Comparison of ENCODE assay signal across 8 cellular contexts in genomic region chr7:24756545-24756988, GRCh38.
DNase-seq lines count a peak whose midpoint lies in the region; ATAC-seq and TF ChIP-seq lines count a peak whose summit lies in the region.

No MANE protein-coding gene starts in this region.

- in situ Hi-C loops in astrocyte of the spinal cord (cut with HindIII; ENCODE audit: low sequenced_read_pairs) = no loop called here

- H3K4me3 Mint-ChIP-seq in stimulated activated memory B cell treated with anti-CD40 and anti-IgM and Interleukin-4, amounts not matched to agents 10 μg/mL and 1 μg/mL and 100 μg/mL, for 72 hours = peak overlapping the region; percentile 89

- H3K4me3 ChIP-seq in LNCaP clone FGC (ENCODE audit: low read depth, low read length) = peak overlapping the region; percentile 55
- H3K4me3 ChIP-seq in astrocyte of the spinal cord (ENCODE audit: low read depth, low read length) = peak overlapping the region; percentile 66

- ATAC-seq in GM19025 (IDR thresholded peaks at IDR 0.05; ENCODE audit: low read depth, unreplicated experiment) (peak; percentile 4), HG03159 (IDR thresholded peaks at IDR 0.05; ENCODE audit: unreplicated experiment) (no peak), HG03457 (IDR thresholded peaks at IDR 0.05; ENCODE audit: unreplicated experiment) (no peak)
- ATAC-seq in stimulated activated memory B cell treated with anti-CD40 and anti-IgM and Interleukin-4, amounts not matched to agents 10 μg/mL and 1 μg/mL and 100 μg/mL, for 72 hours = peak; percentile 39

- no peaks in the 10 kb centered on the region for H3K36me3 Mint-ChIP-seq in stimulated activated memory B cell treated with anti-CD40 and anti-IgM and Interleukin-4, amounts not matched to agents 10 μg/mL and 1 μg/mL and 100 μg/mL, for 72 hours

- no peak for TF ChIP-seq CTCF in LNCaP clone FGC (IDR thresholded peaks at IDR 0.05; ENCODE audit: control insufficient read depth, extremely low read depth, insufficient read depth)
- TF ChIP-seq CTCF in astrocyte of the spinal cord (IDR thresholded peaks at IDR 0.05; ENCODE audit: low read depth, low read length) = no peak

- H3K9me3 Mint-ChIP-seq in stimulated activated memory B cell treated with anti-CD40 and anti-IgM and Interleukin-4, amounts not matched to agents 10 μg/mL and 1 μg/mL and 100 μg/mL, for 72 hours = no peaks in the 10 kb centered on the region

- H3K4me1 Mint-ChIP-seq in stimulated activated memory B cell treated with anti-CD40 and anti-IgM and Interleukin-4, amounts not matched to agents 10 μg/mL and 1 μg/mL and 100 μg/mL, for 72 hours = peaks cover 27% of the 10 kb centered on the region

- DNase-seq in LNCaP clone FGC (ENCODE audit: low read depth) (no peak), astrocyte of the spinal cord (ENCODE audit: low read depth, low spot score) (no peak), kidney glomerular epithelial cell (lab: John Stamatoyannopoulos, UW) (peak; percentile 57)
- DNase-seq in activated effector memory CD4-positive, alpha-beta T cell treated with anti-CD3 and anti-CD28 coated beads, Interleukin-2, amount 50 U/mL, for 16 hours = no peak

- peaks cover 44% of the 10 kb centered on the region for H3K27me3 Mint-ChIP-seq in stimulated activated memory B cell treated with anti-CD40 and anti-IgM and Interleukin-4, amounts not matched to agents 10 μg/mL and 1 μg/mL and 100 μg/mL, for 72 hours

- peak overlapping the region; percentile 64 for H3K27ac Mint-ChIP-seq in stimulated activated memory B cell treated with anti-CD40 and anti-IgM and Interleukin-4, amounts not matched to agents 10 μg/mL and 1 μg/mL and 100 μg/mL, for 72 hours

Comparison
In these comparisons a context has a peak if more than half of its experiments do, and no peak if none do; other contexts are left out.
1. ATAC-seq: peak in GM19025 (single experiment) and stimulated activated memory B cell treated with anti-CD40 and anti-IgM and Interleukin-4, amounts not matched to agents 10 μg/mL and 1 μg/mL and 100 μg/mL, for 72 hours (single experiment); none in HG03159 (single experiment) and HG03457 (single experiment).